8 cellular contexts compared by ENCODE assay signal in the genomic region with DNA sequence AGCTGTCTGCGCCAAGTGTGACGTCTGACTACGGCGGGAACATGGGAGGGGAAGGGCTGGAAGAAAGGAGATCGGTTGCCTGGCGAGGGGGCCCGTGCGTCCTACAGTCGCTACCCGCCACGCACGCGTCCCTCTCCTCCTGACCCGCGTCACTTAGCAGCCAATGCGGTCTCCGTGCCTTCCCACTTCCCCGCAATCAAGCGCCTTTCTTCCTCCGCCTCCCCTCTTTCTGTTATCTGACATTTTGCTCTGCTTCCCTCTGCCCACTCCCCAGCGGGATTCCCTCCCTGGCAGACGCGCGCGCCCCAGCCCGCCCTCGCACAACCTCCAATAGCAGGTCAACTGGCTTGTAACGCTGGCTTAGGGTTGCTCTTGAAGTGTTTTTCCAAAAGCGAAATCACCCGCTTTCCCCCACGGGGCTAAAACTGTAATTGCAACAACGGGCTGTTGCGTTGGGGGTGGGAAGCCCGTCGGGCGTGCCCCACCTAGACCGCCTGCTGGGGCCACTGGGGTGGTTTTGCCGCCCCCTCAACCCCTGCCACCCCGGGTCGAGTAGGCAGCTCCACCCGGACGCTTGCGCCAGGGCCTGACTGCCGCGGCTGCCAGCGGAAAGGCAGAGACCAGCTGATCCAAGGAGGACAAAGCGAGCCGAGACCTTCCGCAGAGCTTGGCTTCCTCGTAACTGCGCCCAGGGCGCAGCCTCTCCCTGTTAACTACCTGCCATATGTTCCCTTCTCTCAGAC. TPM values are rescaled to one million over a fixed set of nuclear protein-coding genes. Genes with fewer than 3 reads are reported as not detected.
DNase-seq lines count a peak whose midpoint lies in the region; ATAC-seq, FAIRE-seq and TF ChIP-seq lines count a peak whose summit lies in the region.

No MANE protein-coding gene starts in this region.

- no peaks in the 10 kb centered on the region for H4K20me1 ChIP-seq in endothelial cell of umbilical vein (replicated peaks; ENCODE audit: control insufficient read depth, extremely low read depth, insufficient read depth, low read length)

- peak overlapping the region; percentile 78 for H3K4me2 ChIP-seq in endothelial cell of umbilical vein (ENCODE audit: insufficient read depth, low read length)

- peak overlapping the region; percentile 86 for H2AFZ ChIP-seq in endothelial cell of umbilical vein (ENCODE audit: low read depth, low read length)

- H3K4me1 Mint-ChIP-seq in mesothelial cell of epicardium: peaks cover 26% of the 10 kb centered on the region

- dilution Hi-C loops in endothelial cell of umbilical vein (cut with MboI; ENCODE audit: extremely low pct_ligation_motif_present, low sequenced_read_pairs): no loop called here

- no peaks in the 10 kb centered on the region for H3K79me2 ChIP-seq in endothelial cell of umbilical vein (ENCODE audit: control insufficient read depth, insufficient read depth, low read length)

- TF ChIP-seq CTCF in WERI-Rb-1 (IDR thresholded peaks at IDR 0.05; ENCODE audit: low read depth, low read length) (no peak; the same call in 1 of the 2 replicates), endothelial cell of umbilical vein (IDR thresholded peaks at IDR 0.05; ENCODE audit: extremely low read depth in 1 of 2, insufficient read depth in 1 of 2, low read depth in 1 of 2, low read length in 2 of 2) (peak in 1 of 2 donors; percentile 50), mesothelial cell of epicardium (IDR thresholded peaks at IDR 0.05; ENCODE audit: unreplicated experiment) (peak; percentile 43), thoracic aorta (IDR thresholded peaks at IDR 0.05) (peak; percentile 26)

- no peaks in the 10 kb centered on the region for H3K27me3 ChIP-seq in WERI-Rb-1 (ENCODE audit: insufficient read depth, low read depth, severe bottlenecking)
- H3K27me3 ChIP-seq in endothelial cell of umbilical vein (ENCODE audit: control insufficient read depth in 2 of 2, insufficient read depth in 2 of 2, low read length in 2 of 2): no peaks in the 10 kb centered on the region
- H3K27me3 ChIP-seq in thoracic aorta (replicated peaks; ENCODE audit: insufficient read depth): no peaks in the 10 kb centered on the region

- H3K27me3 Mint-ChIP-seq in mesothelial cell of epicardium (ENCODE audit: low read depth): no peaks in the 10 kb centered on the region

- peaks cover 17% of the 10 kb centered on the region for H3K4me1 ChIP-seq in endothelial cell of umbilical vein (ENCODE audit: control insufficient read depth, extremely low read depth, insufficient read depth, low read length)
- H3K4me1 ChIP-seq in thoracic aorta (ENCODE audit: control insufficient read depth in 1 of 2, low read depth in 2 of 2): peaks cover 0 to 14% of the 10 kb centered on the region in 2 donors

- H3K4me3 ChIP-seq in WERI-Rb-1 (ENCODE audit: low read depth, low read length) (peak overlapping the region; percentile 80), endothelial cell of umbilical vein (replicated peaks in 1 of 3; ENCODE audit: insufficient read depth in 1 of 3, low read depth in 1 of 3, low read length in 3 of 3) (peak overlapping the region; percentile 33 to 65 (median 46)), thoracic aorta (peak overlapping the region; percentile 93)

- no peak for TF ChIP-seq POLR2A in endothelial cell of umbilical vein (IDR thresholded peaks at IDR 0.05; ENCODE audit: low read depth, low read length)

- H3K36me3 Mint-ChIP-seq in mesothelial cell of epicardium: peaks cover 14% of the 10 kb centered on the region

- POLR2A ChIA-PET in endothelial cell of umbilical vein (lab: Charles Lee): interaction anchor here (0.6 to 2.2 kb wide), 5 partner anchors 9 to 1023 kb away, joined by 3 to 5 read pairs (median 3); no protein-coding TSS in a partner anchor

- H3K27ac ChIP-seq in WERI-Rb-1: peak overlapping the region; percentile 91
- peak overlapping the region; percentile 71 for H3K27ac ChIP-seq in endothelial cell of umbilical vein (ENCODE audit: insufficient read depth, low read depth, low read length)
- H3K27ac ChIP-seq in thoracic aorta: peak overlapping the region; percentile 71 to 74

- intact Hi-C loops in endothelial cell of umbilical vein (cut with micrococcal nuclease): loop anchor here (1.0 to 10.0 kb wide), 4 partner anchors 477 to 1859 kb away; no protein-coding TSS in a partner anchor

- peaks cover 3% of the 10 kb centered on the region for H3K9me3 ChIP-seq in WERI-Rb-1 (ENCODE audit: severe bottlenecking)
- H3K9me3 ChIP-seq in endothelial cell of umbilical vein (replicated peaks; ENCODE audit: control insufficient read depth, insufficient read depth, low read length): no peaks in the 10 kb centered on the region
- no peaks in the 10 kb centered on the region for H3K9me3 ChIP-seq in thoracic aorta

- peak overlapping the region; percentile 98 for H3K4me3 Mint-ChIP-seq in mesothelial cell of epicardium

- peak; percentile 56 for FAIRE-seq in endothelial cell of umbilical vein (lab: Jason Lieb, UNC)

- peaks cover 18% of the 10 kb centered on the region for H3K9me3 Mint-ChIP-seq in mesothelial cell of epicardium

- CTCF ChIA-PET in endothelial cell of umbilical vein (lab: Charles Lee): interaction anchor here (1.0 to 9.6 kb wide), 15 partner anchors 9 to 1240 kb away, joined by 3 to 222 read pairs (median 4); no protein-coding TSS in a partner anchor

- TSS peak; percentile 1 for BruUV-seq in endothelial cell of umbilical vein (replicated peaks; lab: Mats Ljungman, UMichigan)

- H3K36me3 ChIP-seq in WERI-Rb-1 (no peaks in the 10 kb centered on the region; the same call in 1 of the 2 replicates), endothelial cell of umbilical vein (ENCODE audit: control insufficient read depth in 2 of 2, extremely low read depth in 1 of 2, insufficient read depth in 2 of 2, low read length in 2 of 2) (no peaks in the 10 kb centered on the region), thoracic aorta (no peaks in the 10 kb centered on the region)

- DNase-seq in Ammon's horn (ENCODE audit: low spot score): peak; percentile 58
- peak; percentile 79 for DNase-seq in NCI-H2081 treated with DMSO at 0.1 percent for 48 hours (lab: John Stamatoyannopoulos, UW)
- peak; percentile 92 for DNase-seq in WERI-Rb-1
- peak; percentile 78 for DNase-seq in endothelial cell of umbilical vein (ENCODE audit: low read depth, low spot score)
- peak; percentile 34 to 73 for DNase-seq in mesothelial cell of epicardium (ENCODE audit: low spot score in 2 of 2, unreplicated experiment in 2 of 2)
- DNase-seq in thoracic aorta (ENCODE audit: low spot score): no peak

- H3K9ac ChIP-seq in endothelial cell of umbilical vein (replicated peaks; ENCODE audit: extremely low read depth, insufficient read depth, low read length): peak overlapping the region; percentile 78

- no peaks in the 10 kb centered on the region for H3K9me1 ChIP-seq in endothelial cell of umbilical vein (replicated peaks; ENCODE audit: control insufficient read depth, extremely low read depth, insufficient read depth, low read length)

- peak overlapping the region; percentile 99 for H3K27ac Mint-ChIP-seq in mesothelial cell of epicardium

- ATAC-seq in GM18517 (IDR thresholded peaks at IDR 0.05; ENCODE audit: unreplicated experiment) (peak; percentile 35), HG02938 (IDR thresholded peaks at IDR 0.05; ENCODE audit: unreplicated experiment) (peak; percentile 33), thoracic aorta (ENCODE audit: insufficient number of reproducible peaks, low FRiP score, low read depth) (no peak)

TF ChIP-seq in endothelial cell of umbilical vein, 7 proteins besides CTCF, POLR2A, EP300 and RAD21:
- TF ChIP-seq EZH2 (IDR thresholded peaks at IDR 0.05; ENCODE audit: borderline replicate concordance, low read depth, low read length, severe bottlenecking) (no peak), POLR2AphosphoS5 (IDR thresholded peaks at IDR 0.05; ENCODE audit: insufficient read depth, low read depth, low read length) (peak; percentile 31), GATA2 (IDR thresholded peaks at IDR 0.05; ENCODE audit: insufficient read depth, insufficient read length, low read depth, low read length) (no peak), FOS (IDR thresholded peaks at IDR 0.05; ENCODE audit: borderline replicate concordance, insufficient read depth, low read length) (no peak), MYC (IDR thresholded peaks at IDR 0.05; ENCODE audit: low read depth, low read length) (no peak), JUN (IDR thresholded peaks at IDR 0.05; ENCODE audit: borderline replicate concordance, insufficient read depth, insufficient read length, low read depth) (no peak)
- TF ChIP-seq, protein P1, sequence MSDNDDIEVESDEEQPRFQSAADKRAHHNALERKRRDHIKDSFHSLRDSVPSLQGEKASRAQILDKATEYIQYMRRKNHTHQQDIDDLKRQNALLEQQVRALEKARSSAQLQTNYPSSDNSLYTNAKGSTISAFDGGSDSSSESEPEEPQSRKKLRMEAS (IDR thresholded peaks at IDR 0.05; ENCODE audit: insufficient read depth, insufficient read length): no peak

RNA-seq across cellular contexts. Expression of gene SOX4, which starts 6.2 kb away (rescaled TPM):
- total RNA-seq in endothelial cell of umbilical vein (121 and 127 TPM in 2 replicates), mesothelial cell of epicardium (221 to 224 TPM (median 223 TPM) in 3 replicates), thoracic aorta (10 to 100 TPM in 1 of 2 donors, 1 to 10 TPM in 1; 5.6 to 22.1 TPM)
- polyA plus RNA-seq in endothelial cell of umbilical vein: 18.5 and 20.4 TPM in 2 replicates
- polyA plus RNA-seq in endothelial cell of umbilical vein (2011; cell fraction: cytosol; rRNA removed): 17.6 and 22.6 TPM in 2 replicates
- polyA plus RNA-seq in endothelial cell of umbilical vein (2011; cell fraction: nucleus; rRNA removed): 35.2 and 46.7 TPM in 2 replicates
- 66.1 and 81.9 TPM in 2 replicates for polyA plus RNA-seq in endothelial cell of umbilical vein (2012)
- polyA minus RNA-seq in endothelial cell of umbilical vein: 43.4 and 49.9 TPM in 2 replicates
- 4.7 TPM for polyA minus RNA-seq in endothelial cell of umbilical vein (2011; cell fraction: cytosol; rRNA and poly(A)+ RNA removed)
- 54.9 and 59.8 TPM in 2 replicates for polyA minus RNA-seq in endothelial cell of umbilical vein (2011; cell fraction: nucleus; rRNA and poly(A)+ RNA removed)
